In genomic region chr16:30085247-30085646, GRCh38 we compare ENCODE assay signal across 19 cellular contexts. TPM values are rescaled to one million over a fixed set of nuclear protein-coding genes. Genes with fewer than 3 reads are reported as not detected.
A peak's percentile ranks its signal among the peaks of the same experiment; 100 is the strongest.
DNase-seq lines count a peak whose midpoint lies in the region; ATAC-seq, FAIRE-seq and TF ChIP-seq lines count a peak whose summit lies in the region.
"Had no signal": no experiment of that assay in that cellular context is flagged by ENCODE, and none has a peak within 500 bp of the region (broad histone marks: within the 10 kb centered on the region; RNA-seq: fewer than 3 reads in every experiment).

No MANE protein-coding gene starts in this region.

- intact Hi-C loops in ascending aorta (cut with DNase I) (no loop called here), right cardiac atrium (cut with DNase I) (no loop called here), CD14-positive monocyte (cut with micrococcal nuclease) (no loop called here)

- peaks cover 0 to 6% (median 3%) of the 10 kb centered on the region in 3 donors for H3K27me3 Mint-ChIP-seq in CD14-positive monocyte (ENCODE audit: low read depth in 3 of 3)
- H3K27me3 Mint-ChIP-seq: T-cell had no signal

- DNase-seq in GM12891 (ENCODE audit: insufficient read length, low spot score) (no peak), ascending aorta (ENCODE audit: low spot score in 2 of 2) (no peak), right cardiac atrium (peak; percentile 75 to 88 (median 87)), suprapubic skin (ENCODE audit: low spot score in 2 of 2) (no peak), DMS53 treated with DMSO at 0.1 percent for 48 hours (lab: John Stamatoyannopoulos, UW; ENCODE audit: unreplicated experiment) (no peak), CD14-positive monocyte (ENCODE audit: low spot score) (no peak), activated T-cell treated with anti-CD3 and anti-CD28 coated beads for 4 hours (no peak)
- DNase-seq: activated CD4-positive, alpha-beta T cell treated with anti-CD3 and anti-CD28 coated beads for 4 hours; body of pancreas; NCI-H2107; NCI-H524 treated with DMSO at 0.1 percent for 48 hours; stimulated activated CD4-positive, alpha-beta T cell treated with anti-CD3 and anti-CD28 coated beads, Interleukin-12 subunit alpha, Interleukin-12 subunit beta, amount 100 ng/mL, for 4 hours; T-cell had no signal

- H3K4me3 Mint-ChIP-seq in CD14-positive monocyte = no peak overlapping the region
- H3K4me3 Mint-ChIP-seq: endodermal cell, neural progenitor cell, T-cell had no signal

- peak overlapping the region in 1 of 7 donors; percentile 79 for H3K27ac Mint-ChIP-seq in CD14-positive monocyte
- H3K27ac Mint-ChIP-seq: activated naive CD4-positive, alpha-beta T cell treated with anti-CD3 and anti-CD28 coated beads, Interleukin-2, amount 50 U/mL, for 72 hours; endodermal cell; neural progenitor cell; T-cell had no signal

- H3K9me3 ChIP-seq in ascending aorta (no peaks in the 10 kb centered on the region), right cardiac atrium (ENCODE audit: control insufficient read depth, low read length) (no peaks in the 10 kb centered on the region), suprapubic skin (no peaks in the 10 kb centered on the region)
- H3K9me3 ChIP-seq: body of pancreas, HAP-1 had no signal

- H3K4me3 ChIP-seq in ascending aorta (no peak overlapping the region), right cardiac atrium (ENCODE audit: low read length) (no peak overlapping the region), suprapubic skin (no peak overlapping the region)
- H3K4me3 ChIP-seq: body of pancreas, HAP-1, neural progenitor cell had no signal

- 55% methylated on average over 3 of the region's 3 CpGs for WGBS in right cardiac atrium
- WGBS in suprapubic skin = 62% methylated on average over 3 of the region's 3 CpGs

- ATAC-seq in right cardiac atrium = peak; percentile 53 to 70
- ATAC-seq: activated naive CD4-positive, alpha-beta T cell treated with anti-CD3 and anti-CD28 coated beads, Interleukin-2, amount 50 U/mL, for 72 hours; body of pancreas; T-cell had no signal

- peaks cover 45 to 69% of the 10 kb centered on the region in 2 donors for H3K36me3 Mint-ChIP-seq in CD14-positive monocyte

- peaks cover 46% of the 10 kb centered on the region for H3K4me1 Mint-ChIP-seq in CD14-positive monocyte
- H3K4me1 Mint-ChIP-seq: endodermal cell had no signal

- H3K27me3 ChIP-seq in ascending aorta (no peaks in the 10 kb centered on the region), right cardiac atrium (ENCODE audit: control insufficient read depth, insufficient read depth) (no peaks in the 10 kb centered on the region), suprapubic skin (no peaks in the 10 kb centered on the region)
- H3K27me3 ChIP-seq: body of pancreas, neural progenitor cell had no signal

- no peak for TF ChIP-seq CTCF in ascending aorta (IDR thresholded peaks at IDR 0.05)
- no peak for TF ChIP-seq CTCF in suprapubic skin (IDR thresholded peaks at IDR 0.05)
- no peak for TF ChIP-seq CTCF in CD14-positive monocyte (IDR thresholded peaks at IDR 0.05)

- H3K27ac ChIP-seq in ascending aorta = peak overlapping the region; percentile 48 to 76
- peak overlapping the region; percentile 12 for H3K27ac ChIP-seq in right cardiac atrium (ENCODE audit: low read length)
- peak overlapping the region; percentile 37 for H3K27ac ChIP-seq in suprapubic skin
- H3K27ac ChIP-seq: neural progenitor cell had no signal

- no peak for TF ChIP-seq EP300 in suprapubic skin (IDR thresholded peaks at IDR 0.05)

- H3K9me3 Mint-ChIP-seq in CD14-positive monocyte = peaks cover 3 to 9% (median 7%) of the 10 kb centered on the region in 7 donors
- H3K9me3 Mint-ChIP-seq: activated naive CD4-positive, alpha-beta T cell treated with anti-CD3 and anti-CD28 coated beads, Interleukin-2, amount 50 U/mL, for 72 hours; endodermal cell; neural progenitor cell; T-cell had no signal

- peak; percentile 45 for FAIRE-seq in GM12891 (lab: Jason Lieb, UNC)

- TF ChIP-seq POLR2A in GM12891 (IDR thresholded peaks at IDR 0.05; ENCODE audit: low read depth, low read length) (no peak), suprapubic skin (IDR thresholded peaks at IDR 0.05) (no peak)

- H3K4me1 ChIP-seq in ascending aorta = peaks cover 0 to 3% of the 10 kb centered on the region in 2 donors
- no peaks in the 10 kb centered on the region for H3K4me1 ChIP-seq in right cardiac atrium (ENCODE audit: control insufficient read depth, insufficient read depth, low read length)
- H3K4me1 ChIP-seq in suprapubic skin = peaks cover 24% of the 10 kb centered on the region
- H3K4me1 ChIP-seq: HAP-1, neural progenitor cell had no signal

- H3K36me3 ChIP-seq in ascending aorta = peaks cover 45 to 52% of the 10 kb centered on the region in 2 donors
- H3K36me3 ChIP-seq in suprapubic skin = peaks cover 62% of the 10 kb centered on the region
- H3K36me3 ChIP-seq: neural progenitor cell had no signal

TF ChIP-seq in GM12891, 5 proteins besides CTCF, POLR2A, EP300 and RAD21:
- no peak for TF ChIP-seq POLR2AphosphoS5 (IDR thresholded peaks at IDR 0.05; ENCODE audit: low read depth, low read length)
- TF ChIP-seq TAF1 (IDR thresholded peaks at IDR 0.05; ENCODE audit: low read depth, low read length) = no peak
- no peak for TF ChIP-seq PAX5 (IDR thresholded peaks at IDR 0.05; ENCODE audit: insufficient read depth, low read length, severe bottlenecking)
- TF ChIP-seq SPI1 (IDR thresholded peaks at IDR 0.05; ENCODE audit: low read depth, low read length) = no peak
- no peak for TF ChIP-seq POU2F2 (IDR thresholded peaks at IDR 0.05; ENCODE audit: low read depth, low read length)

RNA-seq across cellular contexts. Expression of gene TBX6, which starts 6.5 kb away (rescaled TPM):
- 0.63 TPM for polyA plus RNA-seq in GM12891 (2012; ENCODE audit: low read depth, missing spikeins)
- total RNA-seq in ascending aorta (0.75 TPM), right cardiac atrium (1 to 10 TPM in 2 of 4 donors, under 1 TPM in 2; 0.67 to 1.2 (median 1.0) TPM), suprapubic skin (1 to 10 TPM; 2.7 to 7.6 (median 4.7) TPM)
- polyA plus RNA-seq in right cardiac atrium (0.93 TPM), CD14-positive monocyte (under 1 TPM; 0.10 to 0.11 TPM)
- total RNA-seq: Daoy had no signal
- polyA plus RNA-seq: fibroblast of lung had no signal

RNA-seq across cellular contexts. Expression of gene PPP4C, which starts 9.5 kb away (rescaled TPM):
- 99.6 TPM for polyA plus RNA-seq in GM12891 (2012; ENCODE audit: low read depth, missing spikeins)
- total RNA-seq in ascending aorta (50.7 TPM), right cardiac atrium (10 to 100 TPM; 31.3 to 40.8 (median 36.0) TPM), suprapubic skin (10 to 100 TPM; 52.0 to 66.0 (median 61.2) TPM)
- polyA plus RNA-seq in right cardiac atrium (51.8 TPM), CD14-positive monocyte (100 to 1,000 TPM; 279 to 388 TPM)

RNA-seq across cellular contexts. Expression of gene YPEL3, which starts 10.8 kb away (rescaled TPM):
- 24.6 TPM for polyA plus RNA-seq in GM12891 (2012; ENCODE audit: low read depth, missing spikeins)
- total RNA-seq in ascending aorta (98.6 TPM), right cardiac atrium (10 to 100 TPM; 54.4 to 79.2 (median 71.2) TPM), suprapubic skin (100 to 1,000 TPM; 138 to 197 (median 195) TPM)
- polyA plus RNA-seq in right cardiac atrium (118 TPM), CD14-positive monocyte (100 to 1,000 TPM; 182 to 235 TPM)

RNA-seq across cellular contexts. Expression of gene ALDOA, which starts 19.7 kb away (rescaled TPM):
- polyA plus RNA-seq in GM12891 (2012; ENCODE audit: low read depth, missing spikeins) = 1,510 TPM
- total RNA-seq in ascending aorta = 1,202 TPM
- total RNA-seq in right cardiac atrium = 1,000 to 10,000 TPM; 2,625 to 3,581 (median 3,363) TPM
- 3,115 TPM for polyA plus RNA-seq in right cardiac atrium
- 100 to 1,000 TPM; 794 to 967 (median 870) TPM for total RNA-seq in suprapubic skin
- 1,000 to 10,000 TPM; 1,429 to 1,628 TPM for polyA plus RNA-seq in CD14-positive monocyte

RNA-seq across cellular contexts. Expression of gene GDPD3, which starts 28.1 kb away (rescaled TPM):
- 2.3 TPM for polyA plus RNA-seq in GM12891 (2012; ENCODE audit: low read depth, missing spikeins)
- 0.53 TPM for total RNA-seq in ascending aorta
- 1 to 10 TPM; 1.3 to 3.7 (median 3.2) TPM for total RNA-seq in right cardiac atrium
- 2.6 TPM for polyA plus RNA-seq in right cardiac atrium
- 10 to 100 TPM in 3 of 4 donors, 1 to 10 TPM in 1; 8.7 to 40.0 (median 12.5) TPM for total RNA-seq in suprapubic skin
- not detected for polyA plus RNA-seq in CD14-positive monocyte

Comparison
In these comparisons a context has a peak if more than half of its experiments do, and no peak if none do; other contexts are left out.
1. DNase-seq: peak in right cardiac atrium (3 of 3); none in GM12891 (single experiment), ascending aorta (0 of 2), suprapubic skin (0 of 2), DMS53 treated with DMSO at 0.1 percent for 48 hours (single experiment), CD14-positive monocyte (single experiment) and activated T-cell treated with anti-CD3 and anti-CD28 coated beads for 4 hours (single experiment).
2. H3K27ac ChIP-seq: peak in every context shown above with its lines; median percentile 62 in ascending aorta; 37 in suprapubic skin; 12 in right cardiac atrium.